ENCODE assay signal across 8 cellular contexts in genomic region chr16:18570529-18571307, GRCh38. TPM values are rescaled to one million over a fixed set of nuclear protein-coding genes. Genes with fewer than 3 reads are reported as not detected.
DNase-seq lines count a peak whose midpoint lies in the region; ATAC-seq, FAIRE-seq and TF ChIP-seq lines count a peak whose summit lies in the region.
"Not testable (repeated sequence)": the region's sequence is repeated elsewhere in the genome, so short reads cannot be mapped to it uniquely, and the experiment has no call there.

No MANE protein-coding gene starts in this region.

- H3K9ac ChIP-seq in K562 (ENCODE audit: insufficient read depth in 1 of 2, low read depth in 2 of 2, low read length in 2 of 2); iPS-15b (ENCODE audit: low read depth, low read length): not testable (repeated sequence)

- H3K9me1 ChIP-seq in K562 (ENCODE audit: control insufficient read depth, insufficient read depth, low read length): not testable (repeated sequence)

- not testable (repeated sequence) for H3K4me2 ChIP-seq in K562 (ENCODE audit: insufficient read depth, low read length)

- CTCF ChIA-PET in activated CD8-positive, alpha-beta T cell treated with anti-CD3 and anti-CD28 coated beads for 36 hours (lab: Charles Lee); K562 (lab: Yijun Ruan, JAX; ENCODE audit: low intra/inter-chr PET ratio): not testable (repeated sequence)

- BruUV-seq in K562 (replicated peaks; lab: Mats Ljungman, UMichigan): not testable (repeated sequence)

- DNase-seq in HK-2 (ENCODE audit: unreplicated experiment): peak; percentile 10
- not testable (repeated sequence) for DNase-seq in activated CD8-positive, alpha-beta T cell treated with anti-CD3 and anti-CD28 coated beads for 36 hours; K562 (ENCODE audit: extremely low read depth in 1 of 4, low spot score in 3 of 4); natural killer cell treated with Interleukin-12 subunit alpha and Interleukin-12 subunit beta and Interleukin-15 and Interleukin-18, amount 100 ng/mL, for 72 hours (ENCODE audit: low spot score)
- DNase-seq in small intestine: peak; percentile 32
- DNase-seq in upper lobe of left lung: peak in 1 of 2 donors; percentile 10

- H3K4me3 ChIP-seq in K562; small intestine (ENCODE audit: low read depth in 1 of 2, low read length in 2 of 2): not testable (repeated sequence)
- peak overlapping the region in 1 of 2 donors; percentile 22 for H3K4me3 ChIP-seq in gastroesophageal sphincter
- H3K4me3 ChIP-seq in iPS-15b (ENCODE audit: low read depth, low read length): peak overlapping the region; percentile 18
- H3K4me3 ChIP-seq in upper lobe of left lung: peak overlapping the region in 3 of 4 donors; percentile 28 to 40 (median 34)

- H3K27me3 Mint-ChIP-seq in activated CD8-positive, alpha-beta T cell treated with anti-CD3 and anti-CD28 coated beads for 36 hours; natural killer cell treated with Interleukin-12 subunit alpha and Interleukin-12 subunit beta and Interleukin-15 and Interleukin-18, amount 100 ng/mL, for 72 hours: not testable (repeated sequence)

- H2AFZ ChIP-seq in K562 (ENCODE audit: low read depth, low read length): not testable (repeated sequence)

- not testable (repeated sequence) for H3K4me1 ChIP-seq in K562 (replicated peaks in 1 of 2; ENCODE audit: control insufficient read depth in 2 of 2, insufficient read depth in 2 of 2, low read length in 2 of 2); gastroesophageal sphincter; iPS-15b (ENCODE audit: control insufficient read depth, insufficient read depth, low read length); small intestine (ENCODE audit: control insufficient read depth in 2 of 2, insufficient read depth in 1 of 2, low read depth in 1 of 2, low read length in 1 of 2); upper lobe of left lung

- peak; percentile 44 for ATAC-seq in activated CD8-positive, alpha-beta T cell treated with anti-CD3 and anti-CD28 coated beads for 36 hours
- ATAC-seq in K562 (peak; percentile 81), gastroesophageal sphincter (peak; percentile 70), upper lobe of left lung (ENCODE audit: low FRiP score in 2 of 2) (peak; percentile 58 to 80)
- ATAC-seq in natural killer cell treated with Interleukin-12 subunit alpha and Interleukin-12 subunit beta and Interleukin-15 and Interleukin-18, amount 100 ng/mL, for 72 hours: peak; percentile 40 to 51

- not testable (repeated sequence) for TF ChIP-seq RAD21 in K562 (CRISPR knock-in tag; conservative IDR thresholded peaks at IDR 0.05 in 1 of 2, IDR thresholded peaks at IDR 0.05 in 1 of 2)

- 0% methylated on average over 5 of the region's 46 CpGs for WGBS in K562 (ENCODE audit: insufficient coverage, low coverage, missing lambda C conversion rate)
- 20% methylated on average over 2 of the region's 46 CpGs; no CpG with 5 or more reads in 1 of the 2 donors for WGBS in gastroesophageal sphincter (ENCODE audit: low coverage in 1 of 2), 2 donors
- 3 to 25% (median 15%) methylated on average over 8 to 35 of the region's 46 CpGs for WGBS in small intestine, 3 donors
- 27% methylated on average over 15 of the region's 46 CpGs; no CpG with 5 or more reads in 1 of the 2 donors for WGBS in upper lobe of left lung, 2 donors

- H3K4me1 Mint-ChIP-seq in activated CD8-positive, alpha-beta T cell treated with anti-CD3 and anti-CD28 coated beads for 36 hours (ENCODE audit: low read depth); natural killer cell treated with Interleukin-12 subunit alpha and Interleukin-12 subunit beta and Interleukin-15 and Interleukin-18, amount 100 ng/mL, for 72 hours (ENCODE audit: low read depth in 2 of 2): not testable (repeated sequence)

- intact Hi-C loops in activated CD8-positive, alpha-beta T cell treated with anti-CD3 and anti-CD28 coated beads for 36 hours (cut with micrococcal nuclease); K562 (cut with micrococcal nuclease): not testable (repeated sequence)

- not testable (repeated sequence) for H3K9me3 ChIP-seq in K562 (replicated peaks; ENCODE audit: control insufficient read depth, insufficient read depth, low read depth, low read length); gastroesophageal sphincter; iPS-15b (ENCODE audit: control insufficient read depth, insufficient read depth, low read length); small intestine (ENCODE audit: control insufficient read depth, low read depth); upper lobe of left lung

- H3K79me2 ChIP-seq in K562 (ENCODE audit: control insufficient read depth, insufficient read depth, low read length): not testable (repeated sequence)

- not testable (repeated sequence) for H3K36me3 ChIP-seq in K562 (ENCODE audit: control insufficient read depth, insufficient read depth, low read length); gastroesophageal sphincter; iPS-15b (ENCODE audit: control insufficient read depth, insufficient read depth, low read length); small intestine (ENCODE audit: control insufficient read depth in 2 of 2, insufficient read depth in 2 of 2, low read length in 2 of 2); upper lobe of left lung

- TF ChIP-seq POLR2A in K562 (conservative IDR thresholded peaks at IDR 0.05); gastroesophageal sphincter (IDR thresholded peaks at IDR 0.05); upper lobe of left lung (IDR thresholded peaks at IDR 0.05): not testable (repeated sequence)

- not testable (repeated sequence) for H3K27me3 ChIP-seq in K562 (ENCODE audit: control insufficient read depth in 2 of 2, insufficient read depth in 2 of 2, low read length in 2 of 2); gastroesophageal sphincter; iPS-15b (ENCODE audit: control insufficient read depth, insufficient read depth, low read length); small intestine (ENCODE audit: control insufficient read depth in 2 of 2, insufficient read depth in 2 of 2, low read length in 2 of 2); upper lobe of left lung

- not testable (repeated sequence) for FAIRE-seq in K562 (lab: Jason Lieb, UNC); small intestine (lab: Jason Lieb, UNC)

- H3K27ac ChIP-seq in K562 (ENCODE audit: extremely low read depth, low read depth, low read length); gastroesophageal sphincter; small intestine (ENCODE audit: low read depth in 1 of 2, low read length in 1 of 2); upper lobe of left lung: not testable (repeated sequence)

- not testable (repeated sequence) for H3K27ac Mint-ChIP-seq in activated CD8-positive, alpha-beta T cell treated with anti-CD3 and anti-CD28 coated beads for 36 hours; natural killer cell treated with Interleukin-12 subunit alpha and Interleukin-12 subunit beta and Interleukin-15 and Interleukin-18, amount 100 ng/mL, for 72 hours

- not testable (repeated sequence) for TF ChIP-seq EP300 in K562 (IDR thresholded peaks at IDR 0.05; ENCODE audit: low read length); gastroesophageal sphincter (IDR thresholded peaks at IDR 0.05); upper lobe of left lung (IDR thresholded peaks at IDR 0.05)

- TF ChIP-seq CTCF in activated CD8-positive, alpha-beta T cell treated with anti-CD3 and anti-CD28 coated beads for 36 hours (IDR thresholded peaks at IDR 0.05); K562 (IDR thresholded peaks at IDR 0.05 in 2 of 3, conservative IDR thresholded peaks at IDR 0.05 in 1 of 3; ENCODE audit: insufficient read depth in 2 of 3, low read depth in 1 of 3, low read length in 3 of 3); gastroesophageal sphincter (IDR thresholded peaks at IDR 0.05); upper lobe of left lung (IDR thresholded peaks at IDR 0.05): not testable (repeated sequence)

- not testable (repeated sequence) for H3K36me3 Mint-ChIP-seq in activated CD8-positive, alpha-beta T cell treated with anti-CD3 and anti-CD28 coated beads for 36 hours (ENCODE audit: low read depth); natural killer cell treated with Interleukin-12 subunit alpha and Interleukin-12 subunit beta and Interleukin-15 and Interleukin-18, amount 100 ng/mL, for 72 hours

- not testable (repeated sequence) for H4K20me1 ChIP-seq in K562 (replicated peaks; ENCODE audit: control insufficient read depth, insufficient read depth, low read length)

- H3K4me3 Mint-ChIP-seq in activated CD8-positive, alpha-beta T cell treated with anti-CD3 and anti-CD28 coated beads for 36 hours; natural killer cell treated with Interleukin-12 subunit alpha and Interleukin-12 subunit beta and Interleukin-15 and Interleukin-18, amount 100 ng/mL, for 72 hours: not testable (repeated sequence)

- H3K9me3 Mint-ChIP-seq in activated CD8-positive, alpha-beta T cell treated with anti-CD3 and anti-CD28 coated beads for 36 hours; natural killer cell treated with Interleukin-12 subunit alpha and Interleukin-12 subunit beta and Interleukin-15 and Interleukin-18, amount 100 ng/mL, for 72 hours: not testable (repeated sequence)

- POLR2A ChIA-PET in activated CD8-positive, alpha-beta T cell treated with anti-CD3 and anti-CD28 coated beads for 36 hours (lab: Charles Lee); K562 (lab: Yijun Ruan, JAX): not testable (repeated sequence)

- in situ Hi-C loops in K562 (cut with MboI): not testable (repeated sequence)

RNA-seq across cellular contexts. Expression of gene NOMO2, which starts 8.8 kb away (rescaled TPM):
- total RNA-seq in activated CD8-positive, alpha-beta T cell treated with anti-CD3 and anti-CD28 coated beads for 36 hours: 10 to 100 TPM; 72.0 to 73.7 TPM
- total RNA-seq in K562 (2011; cell fraction: chromatin; rRNA removed; ENCODE audit: low replicate concordance): 87.3 and 127 TPM in 2 replicates
- total RNA-seq in K562 (2011; cell fraction: nucleolus; rRNA removed): 162 and 194 TPM in 2 replicates
- total RNA-seq in K562 (2011; cell fraction: nucleoplasm; rRNA removed): 106 and 133 TPM in 2 replicates
- 55.8 and 62.2 TPM in 2 replicates for total RNA-seq in K562 (2014; rRNA removed)
- total RNA-seq in K562 (2014; rRNA removed; fragmentation: Illumina TruSeq; extraction: Trizol): 35.3 and 37.5 TPM in 2 replicates
- 54.3 and 56.6 TPM in 2 replicates for total RNA-seq in K562 (2015; rRNA removed; fragmentation: Illumina TruSeq; extraction: Trizol)
- 77.2 and 79.2 TPM in 2 replicates for total RNA-seq in K562 (2021)
- 38.5 and 49.9 TPM in 2 replicates for polyA plus RNA-seq in K562 (2011; rRNA removed)
- 47.1 and 47.5 TPM in 2 replicates for polyA plus RNA-seq in K562 (2011; cell fraction: cytosol; rRNA removed)
- 65.3 and 68.6 TPM in 2 replicates for polyA plus RNA-seq in K562 (2011; cell fraction: nucleus; rRNA removed)
- polyA plus RNA-seq in K562 (2012): 68.4 and 93.5 TPM in 2 replicates
- 74.2 and 82.2 TPM in 2 replicates for polyA plus RNA-seq in K562 (2014; fragmentation: Illumina TruSeq; extraction: Trizol)
- 10 to 100 TPM; 25.2 to 35.9 TPM for polyA plus RNA-seq in K562 (2014; fragmentation: Nextera tagmentation; extraction: Ambion mirVana)
- polyA plus RNA-seq in K562 (2014; rRNA removed): 44.0 and 45.8 TPM in 2 replicates
- polyA minus RNA-seq in K562 (2011; rRNA and poly(A)+ RNA removed): 46.5 and 61.9 TPM in 2 replicates
- 68.9 and 69.2 TPM in 2 replicates for polyA minus RNA-seq in K562 (2011; cell fraction: cytosol; rRNA and poly(A)+ RNA removed)
- 14.0 and 26.8 TPM in 2 replicates for polyA minus RNA-seq in K562 (2011; cell fraction: nucleus; rRNA and poly(A)+ RNA removed)
- total RNA-seq in gastroesophageal sphincter: 10 to 100 TPM; 51.8 to 84.2 (median 81.5) TPM
- 100 to 1,000 TPM; 121 to 157 TPM for total RNA-seq in natural killer cell treated with Interleukin-12 subunit alpha and Interleukin-12 subunit beta and Interleukin-15 and Interleukin-18, amount 100 ng/mL, for 72 hours
- 10 to 100 TPM; 54.6 to 82.6 (median 66.0) TPM for polyA plus RNA-seq in small intestine
- total RNA-seq in upper lobe of left lung: 100 to 1,000 TPM in 2 of 6 donors, 10 to 100 TPM in 4; 37.7 to 133 (median 75.2) TPM
